15 cellular contexts compared by ENCODE assay signal in genomic region chr6:10479939-10480700, GRCh38. TPM values are rescaled to one million over a fixed set of nuclear protein-coding genes. Genes with fewer than 3 reads are reported as not detected.
DNase-seq lines count a peak whose midpoint lies in the region; ATAC-seq and TF ChIP-seq lines count a peak whose summit lies in the region.
"Had no signal": no experiment of that assay in that cellular context is flagged by ENCODE, and none has a peak within 500 bp of the region (broad histone marks: within the 10 kb centered on the region; RNA-seq: fewer than 3 reads in every experiment).

No MANE protein-coding gene starts in this region.

- 28% methylated on average over 7 of the region's 7 CpGs for WGBS in mammary epithelial cell (ENCODE audit: low coverage, missing lambda C conversion rate)

- H3K27ac ChIP-seq in mammary epithelial cell (ENCODE audit: insufficient read depth, low read depth, low read length) = no peak overlapping the region

- intact Hi-C loops in mammary epithelial cell (cut with micrococcal nuclease) = no loop called here

- H3K4me2 ChIP-seq in mammary epithelial cell (ENCODE audit: insufficient read depth, low read depth, low read length) = no peak overlapping the region

- peak overlapping the region; percentile 40 for H3K27ac Mint-ChIP-seq in mesothelial cell of epicardium
- no peak overlapping the region for H3K27ac Mint-ChIP-seq in activated naive CD4-positive, alpha-beta T cell treated with anti-CD3 and anti-CD28 coated beads, Interleukin-2, amount 10 ng/mL, durations not matched to agents 7 days and 5 days

- no peaks in the 10 kb centered on the region for H4K20me1 ChIP-seq in mammary epithelial cell (ENCODE audit: insufficient read depth, low read length)

- TF ChIP-seq CTCF in mammary epithelial cell (conservative IDR thresholded peaks at IDR 0.05 in 1 of 2, IDR thresholded peaks at IDR 0.05 in 1 of 2; ENCODE audit: extremely low read depth in 1 of 2, insufficient read depth in 1 of 2, low read depth in 1 of 2, low read length in 2 of 2) = no peak
- TF ChIP-seq CTCF in mesothelial cell of epicardium (IDR thresholded peaks at IDR 0.05; ENCODE audit: unreplicated experiment) = no peak

- no peak overlapping the region for H3K4me3 ChIP-seq in mammary epithelial cell (replicated peaks in 1 of 3; ENCODE audit: insufficient read depth in 1 of 3, low read depth in 2 of 3, low read length in 3 of 3)
- H3K4me3 ChIP-seq: A549 had no signal

- peaks cover 14% of the 10 kb centered on the region for H3K4me1 ChIP-seq in mammary epithelial cell (ENCODE audit: insufficient read depth, low read length)

- no peak overlapping the region for H2AFZ ChIP-seq in mammary epithelial cell (ENCODE audit: low read depth, low read length)

- no peaks in the 10 kb centered on the region for H3K36me3 ChIP-seq in mammary epithelial cell (ENCODE audit: insufficient read depth, low read length)

- dilution Hi-C loops in mammary epithelial cell (cut with HindIII; ENCODE audit: low sequenced_read_pairs) = no loop called here

- no peaks in the 10 kb centered on the region for H3K4me1 Mint-ChIP-seq in mesothelial cell of epicardium
- peaks cover 2% of the 10 kb centered on the region for H3K4me1 Mint-ChIP-seq in activated naive CD4-positive, alpha-beta T cell treated with anti-CD3 and anti-CD28 coated beads, Interleukin-2, amount 10 ng/mL, durations not matched to agents 7 days and 5 days

- DNase-seq in Daoy (ENCODE audit: low read depth) (peak; percentile 16), M059J (ENCODE audit: low read depth) (peak; percentile 72), mammary epithelial cell (peak; percentile 67), mesothelial cell of epicardium (ENCODE audit: low spot score in 2 of 2, unreplicated experiment in 2 of 2) (no peak), NOMO-1 (lab: John Stamatoyannopoulos, UW; ENCODE audit: unreplicated experiment in 2 of 2) (no peak)
- no peak for DNase-seq in activated naive CD4-positive, alpha-beta T cell treated with anti-CD3 and anti-CD28 coated beads, Interleukin-2, amount 10 ng/mL, durations not matched to agents 7 days and 5 days
- DNase-seq: C1 segment of cervical spinal cord, GF-D8, Kasumi-1, NCI-H1105 treated with DMSO at 0.1 percent for 48 hours, NCI-H187, NCI-H446, PC-3 had no signal

- no TSS peak for BruUV-seq in mammary epithelial cell (replicated peaks; lab: Mats Ljungman, UMichigan)

- H3K27me3 Mint-ChIP-seq in mesothelial cell of epicardium (ENCODE audit: low read depth) = no peaks in the 10 kb centered on the region
- peaks cover 5% of the 10 kb centered on the region for H3K27me3 Mint-ChIP-seq in activated naive CD4-positive, alpha-beta T cell treated with anti-CD3 and anti-CD28 coated beads, Interleukin-2, amount 10 ng/mL, durations not matched to agents 7 days and 5 days

- H3K27me3 ChIP-seq in mammary epithelial cell (ENCODE audit: insufficient read depth, low read length) = no peaks in the 10 kb centered on the region

- ATAC-seq in HG02610 (IDR thresholded peaks at IDR 0.05; ENCODE audit: unreplicated experiment) = no peak
- ATAC-seq: A549 had no signal

- CTCF ChIA-PET in mammary epithelial cell (lab: Charles Lee; ENCODE audit: low non-redundant PET) = no interaction called here
- CTCF ChIA-PET in activated naive CD4-positive, alpha-beta T cell treated with anti-CD3 and anti-CD28 coated beads, Interleukin-2, amount 10 ng/mL, durations not matched to agents 7 days and 5 days (lab: Charles Lee) = interaction anchor here (0.7 to 4.0 kb wide), 2 partner anchors 24 to 322 kb away, joined by 3 to 60 read pairs; no protein-coding TSS in a partner anchor

- H3K9me3 ChIP-seq in mammary epithelial cell (replicated peaks; ENCODE audit: insufficient read depth, low read length) = no peaks in the 10 kb centered on the region
- H3K9me3 ChIP-seq: A549 had no signal

- no peak overlapping the region for H3K9ac ChIP-seq in mammary epithelial cell (ENCODE audit: insufficient read depth, low read length)

- H3K36me3 Mint-ChIP-seq in mesothelial cell of epicardium = no peaks in the 10 kb centered on the region
- no peaks in the 10 kb centered on the region for H3K36me3 Mint-ChIP-seq in activated naive CD4-positive, alpha-beta T cell treated with anti-CD3 and anti-CD28 coated beads, Interleukin-2, amount 10 ng/mL, durations not matched to agents 7 days and 5 days

- no peaks in the 10 kb centered on the region for H3K79me2 ChIP-seq in mammary epithelial cell (ENCODE audit: insufficient read depth, low read length)

- in situ Hi-C loops in mammary epithelial cell (cut with MboI; ENCODE audit: low sequenced_read_pairs in 2 of 2) = no loop called here

- no peak overlapping the region for H3K4me3 Mint-ChIP-seq in mesothelial cell of epicardium
- H3K4me3 Mint-ChIP-seq in activated naive CD4-positive, alpha-beta T cell treated with anti-CD3 and anti-CD28 coated beads, Interleukin-2, amount 10 ng/mL, durations not matched to agents 7 days and 5 days = no peak overlapping the region

- H3K9me3 Mint-ChIP-seq in mesothelial cell of epicardium = peaks cover 6% of the 10 kb centered on the region
- no peaks in the 10 kb centered on the region for H3K9me3 Mint-ChIP-seq in activated naive CD4-positive, alpha-beta T cell treated with anti-CD3 and anti-CD28 coated beads, Interleukin-2, amount 10 ng/mL, durations not matched to agents 7 days and 5 days

RNA-seq across cellular contexts. Expression of gene GCNT2, which starts 41.0 kb away (rescaled TPM):
- 4.7 and 5.9 TPM in 2 replicates for total RNA-seq in Daoy (2014; rRNA removed; shearing (Covaris generic))
- total RNA-seq in M059J (2014; rRNA removed; shearing (Covaris generic)) = 22.2 and 22.5 TPM in 2 replicates
- total RNA-seq in mammary epithelial cell = under 1 TPM in 1 of 2 donors, not detected in 1; 0.33 TPM
- polyA plus RNA-seq in mammary epithelial cell = 0.02 TPM
- not detected for polyA minus RNA-seq in mammary epithelial cell
- total RNA-seq in mesothelial cell of epicardium = 29.3 to 35.0 TPM (median 32.2 TPM) in 3 replicates

Comparison
In these comparisons a context has a peak if more than half of its experiments do, and no peak if none do; other contexts are left out.
1. DNase-seq: peak in Daoy (single experiment), M059J (single experiment) and mammary epithelial cell (single experiment); none in mesothelial cell of epicardium (0 of 2), NOMO-1 (0 of 2) and activated naive CD4-positive, alpha-beta T cell treated with anti-CD3 and anti-CD28 coated beads, Interleukin-2, amount 10 ng/mL, durations not matched to agents 7 days and 5 days (single experiment).